Comparison of ENCODE assay signal across 8 cellular contexts in genomic region chr18:61893304-61893970, GRCh38. TPM values are rescaled to one million over a fixed set of nuclear protein-coding genes. Genes with fewer than 3 reads are reported as not detected.
A peak's percentile ranks its signal among the peaks of the same experiment; 100 is the strongest.
DNase-seq lines count a peak whose midpoint lies in the region; ATAC-seq and TF ChIP-seq lines count a peak whose summit lies in the region.

No MANE protein-coding gene starts in this region.

- H3K4me1 ChIP-seq in ES-I3 (ENCODE audit: insufficient read depth, low read length) (peaks cover 10% of the 10 kb centered on the region), HCT116 (ENCODE audit: control insufficient read depth in 1 of 2, insufficient read depth in 2 of 2, low read length in 2 of 2) (peaks cover 0 to 15% of the 10 kb centered on the region in 2 experiments; a peak in 1 of 4 replicates), urinary bladder (ENCODE audit: insufficient read depth) (no peaks in the 10 kb centered on the region)

- TF ChIP-seq POLR2A in HCT116 (IDR thresholded peaks at IDR 0.05; ENCODE audit: borderline replicate concordance, extremely low read depth, insufficient read depth, insufficient read length) = no peak

- RAD21 ChIA-PET in HCT116 (lab: Charles Lee; ENCODE audit: low non-redundant PET in 1 of 2, low total read pairs in 2 of 2, uncharacterized antibody in 2 of 2, unreplicated experiment in 2 of 2) = no interaction called here

- H3K9me3 ChIP-seq in ES-I3 (ENCODE audit: control insufficient read depth, insufficient read depth, low read length) (no peaks in the 10 kb centered on the region), HCT116 (ENCODE audit: control insufficient read depth in 1 of 2, insufficient read depth in 1 of 2, low read depth in 1 of 2, low read length in 2 of 2) (no peaks in the 10 kb centered on the region)

- H3K36me3 ChIP-seq in ES-I3 (ENCODE audit: insufficient read depth, low read length) = no peaks in the 10 kb centered on the region
- H3K36me3 ChIP-seq in HCT116 (ENCODE audit: control insufficient read depth in 1 of 2, insufficient read depth in 2 of 2, low read length in 2 of 2) = no peaks in the 10 kb centered on the region
- H3K36me3 ChIP-seq in urinary bladder (ENCODE audit: insufficient read depth) = no peaks in the 10 kb centered on the region

- H3K9ac ChIP-seq in ES-I3 (ENCODE audit: low read depth, low read length) (peak overlapping the region; percentile 88), HCT116 (ENCODE audit: low read length) (no peak overlapping the region)

- no peaks in the 10 kb centered on the region for H3K9me3 Mint-ChIP-seq in activated T-cell treated with anti-CD3 and anti-CD28 coated beads, Interleukin-2, amount 50 U/mL, for 72 hours
- H3K9me3 Mint-ChIP-seq in naive thymus-derived CD8-positive, alpha-beta T cell = no peaks in the 10 kb centered on the region

- H2AFZ ChIP-seq in HCT116 (ENCODE audit: low read depth, low read length, poor library complexity, severe bottlenecking) = no peak overlapping the region

- H3K4me3 ChIP-seq in HCT116 (replicated peaks in 1 of 2; ENCODE audit: low read depth in 1 of 2, low read length in 2 of 2) = peak overlapping the region; percentile 48 to 61
- peak overlapping the region; percentile 91 for H3K4me3 ChIP-seq in urinary bladder (ENCODE audit: low read depth, low read length)

- no peak overlapping the region for H3K27ac Mint-ChIP-seq in activated T-cell treated with anti-CD3 and anti-CD28 coated beads, Interleukin-2, amount 50 U/mL, for 72 hours
- H3K27ac Mint-ChIP-seq in naive thymus-derived CD8-positive, alpha-beta T cell = peak overlapping the region in 4 of 10 donors; percentile 10 to 84 (median 74)

- H3K79me2 ChIP-seq in HCT116 (ENCODE audit: insufficient read depth, low read length) = no peaks in the 10 kb centered on the region

- peaks cover 0 to 2% of the 10 kb centered on the region in 2 donors for H3K36me3 Mint-ChIP-seq in activated T-cell treated with anti-CD3 and anti-CD28 coated beads, Interleukin-2, amount 50 U/mL, for 72 hours (ENCODE audit: insufficient read depth in 2 of 2)
- no peaks in the 10 kb centered on the region for H3K36me3 Mint-ChIP-seq in naive thymus-derived CD8-positive, alpha-beta T cell

- H3K27ac ChIP-seq in HCT116 (ENCODE audit: low read depth, low read length) (no peak overlapping the region), urinary bladder (ENCODE audit: low read depth) (peak overlapping the region; percentile 53)

- TF ChIP-seq CTCF in HCT116 (IDR thresholded peaks at IDR 0.05 in 2 of 3, conservative IDR thresholded peaks at IDR 0.05 in 1 of 3; ENCODE audit: borderline replicate concordance in 1 of 3, insufficient read depth in 1 of 3, low read depth in 2 of 3, low read length in 2 of 3) = no peak

- CTCF ChIA-PET in HCT116 (lab: Charles Lee) = interaction anchor here (1.2 kb wide), 1 partner anchor 311 kb away, joined by 5 read pairs; no protein-coding TSS in a partner anchor

- peak overlapping the region; percentile 84 for H3K4me2 ChIP-seq in HCT116 (ENCODE audit: low read length)

- no peaks in the 10 kb centered on the region for H4K20me1 ChIP-seq in HCT116 (ENCODE audit: insufficient read depth)

- peaks cover 11% of the 10 kb centered on the region for H3K4me1 Mint-ChIP-seq in activated T-cell treated with anti-CD3 and anti-CD28 coated beads, Interleukin-2, amount 50 U/mL, for 72 hours (ENCODE audit: low read depth)
- H3K4me1 Mint-ChIP-seq in naive thymus-derived CD8-positive, alpha-beta T cell = peaks cover 7 to 21% (median 15%) of the 10 kb centered on the region in 4 donors

- intact Hi-C loops in HCT116 (cut with micrococcal nuclease) = loop anchor here (5.0 kb wide), 1 partner anchor 311 kb away; no protein-coding TSS in a partner anchor

- H3K27me3 ChIP-seq in HCT116 (ENCODE audit: insufficient read depth, low read length) = peaks cover 8% of the 10 kb centered on the region; the same call in 1 of the 2 replicates

- TF ChIP-seq RAD21 in HCT116 (IDR thresholded peaks at IDR 0.05; ENCODE audit: low read depth) = no peak

- peaks cover 53% of the 10 kb centered on the region for H3K27me3 Mint-ChIP-seq in activated T-cell treated with anti-CD3 and anti-CD28 coated beads, Interleukin-2, amount 50 U/mL, for 72 hours (ENCODE audit: low read depth)
- peaks cover 5 to 44% (median 18%) of the 10 kb centered on the region in 5 donors for H3K27me3 Mint-ChIP-seq in naive thymus-derived CD8-positive, alpha-beta T cell

- POLR2A ChIA-PET in HCT116 (lab: Charles Lee) = interaction anchor here (0.9 kb wide), 1 partner anchor 10 kb away, joined by 3 read pairs; no protein-coding TSS in a partner anchor
- POLR2A ChIA-PET in naive thymus-derived CD8-positive, alpha-beta T cell (lab: Charles Lee) = no interaction called here

- DNase-seq in HCT116 (ENCODE audit: low read depth, low spot score) = no peak
- DNase-seq in NCI-H1092 treated with DMSO at 0.1 percent for 48 hours (lab: John Stamatoyannopoulos, UW) = peak; percentile 73
- peak; percentile 40 to 48 for DNase-seq in activated T-cell treated with anti-CD3 and anti-CD28 coated beads, Interleukin-2, amount 50 U/mL, for 72 hours
- peak; percentile 43 for DNase-seq in fibroblast of gingiva (ENCODE audit: low read depth)
- DNase-seq in naive thymus-derived CD8-positive, alpha-beta T cell = peak in 4 of 10 donors; percentile 7 to 34 (median 16)
- DNase-seq in NK-92 (lab: John Stamatoyannopoulos, UW; ENCODE audit: unreplicated experiment) = no peak

- peak; percentile 57 for ATAC-seq in HCT116
- ATAC-seq in activated T-cell treated with anti-CD3 and anti-CD28 coated beads, Interleukin-2, amount 50 U/mL, for 72 hours (replicated peaks in 1 of 2) = peak; percentile 61 to 70
- peak; percentile 26 to 36 for ATAC-seq in naive thymus-derived CD8-positive, alpha-beta T cell

- WGBS in urinary bladder = under 1% methylated on average over 65 of the region's 65 CpGs

- no TSS peak for BruUV-seq in HCT116 (replicated peaks; lab: Mats Ljungman, UMichigan)

- H3K4me3 Mint-ChIP-seq in activated T-cell treated with anti-CD3 and anti-CD28 coated beads, Interleukin-2, amount 50 U/mL, for 72 hours = peak overlapping the region; percentile 86 to 91
- H3K4me3 Mint-ChIP-seq in naive thymus-derived CD8-positive, alpha-beta T cell = peak overlapping the region; percentile 82 to 96 (median 91)

- no peaks in the 10 kb centered on the region for H3K9me2 ChIP-seq in HCT116 (ENCODE audit: insufficient read depth)

TF ChIP-seq in HCT116, 20 proteins besides CTCF, POLR2A, EP300 and RAD21:
- TF ChIP-seq MAX (IDR thresholded peaks at IDR 0.05) = no peak
- TF ChIP-seq ZFX (IDR thresholded peaks at IDR 0.05) = no peak
- no peak for TF ChIP-seq EZH2 (IDR thresholded peaks at IDR 0.05)
- no peak for TF ChIP-seq EZH2phosphoT487 (IDR thresholded peaks at IDR 0.05; ENCODE audit: borderline replicate concordance)

RNA-seq across cellular contexts. Expression of gene RNF152, which starts 0.6 kb away (rescaled TPM):
- total RNA-seq in HCT116 (2021; ENCODE audit: unreplicated experiment) (0.47 TPM), urinary bladder (44.4 TPM)
- 0.21 and 0.26 TPM in 2 replicates for polyA plus RNA-seq in HCT116 (2012)
- total RNA-seq in activated T-cell treated with anti-CD3 and anti-CD28 coated beads, Interleukin-2, amount 50 U/mL, for 72 hours = under 1 TPM; 0.12 to 0.39 TPM
- under 1 TPM; 0.19 to 0.23 TPM for total RNA-seq in naive thymus-derived CD8-positive, alpha-beta T cell
- polyA plus RNA-seq in naive thymus-derived CD8-positive, alpha-beta T cell = not detected
- 3.4 TPM for polyA plus RNA-seq in urinary bladder

Comparison
In these comparisons a context has a peak if more than half of its experiments do, and no peak if none do; other contexts are left out.
1. DNase-seq: peak in NCI-H1092 treated with DMSO at 0.1 percent for 48 hours (single experiment), activated T-cell treated with anti-CD3 and anti-CD28 coated beads, Interleukin-2, amount 50 U/mL, for 72 hours (2 of 2) and fibroblast of gingiva (single experiment); none in HCT116 (single experiment) and NK-92 (single experiment).
2. RNA of gene RNF152, which starts 0.6 kb away (total RNA-seq): 44.4 TPM in urinary bladder (single experiment); 0.47 TPM in HCT116 (single experiment), 0.12 to 0.39 TPM in activated T-cell treated with anti-CD3 and anti-CD28 coated beads, Interleukin-2, amount 50 U/mL, for 72 hours and 0.19 to 0.23 TPM in naive thymus-derived CD8-positive, alpha-beta T cell; every median in the first group is over 10 times any median in the second.
3. Peak in every context shown above with its lines, with median percentiles within 50 percentile points of each other: ATAC-seq.